ENCODE assay signal across 1 cellular context in the genomic region with DNA sequence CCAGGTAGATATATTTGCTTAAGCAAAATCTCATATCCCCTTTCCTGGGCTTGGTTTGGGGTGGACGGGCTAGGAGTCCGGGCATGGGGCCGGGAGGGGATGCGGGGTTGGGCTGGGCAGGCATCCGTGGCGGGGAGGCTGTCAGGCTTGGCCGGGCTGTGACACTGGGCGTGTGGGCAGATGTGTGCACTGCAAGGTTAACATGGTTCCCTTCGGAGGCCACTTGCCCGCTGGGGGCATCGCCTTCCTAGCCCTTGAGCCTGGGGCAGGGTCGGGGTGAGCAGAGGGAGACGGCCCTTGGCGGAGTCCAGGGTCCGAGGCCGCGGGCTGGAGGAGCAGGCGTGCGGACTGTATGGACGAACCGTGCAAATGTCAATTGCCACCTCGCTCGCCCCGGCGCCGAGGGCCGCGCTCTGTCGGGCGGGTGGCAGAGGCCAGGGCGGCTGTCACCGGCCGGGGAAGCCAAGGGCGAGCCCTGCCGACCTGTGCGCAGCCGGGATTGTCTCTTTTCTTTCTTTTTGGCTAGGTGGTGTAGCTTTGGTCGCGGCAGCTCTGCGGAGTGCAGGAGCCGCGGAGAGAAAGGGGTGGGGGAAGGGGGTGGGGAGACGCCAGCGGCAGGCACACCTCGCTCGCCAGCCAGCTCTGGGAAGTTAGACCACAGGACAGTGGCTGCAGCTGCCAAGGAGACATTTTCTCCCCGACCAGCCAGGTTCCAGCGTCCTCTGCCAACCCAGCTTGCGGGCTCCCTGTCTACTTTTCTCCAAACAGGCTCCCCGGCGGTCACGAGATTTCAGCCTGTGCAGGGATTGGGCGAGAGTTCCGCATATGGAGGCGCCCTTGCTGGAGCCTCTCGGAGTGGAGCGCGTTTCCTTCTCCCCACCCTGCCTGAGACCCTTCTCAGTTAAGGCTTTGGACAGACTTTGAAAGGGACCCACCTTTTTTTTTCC.
TF ChIP-seq lines count a peak whose summit lies in the region.

No MANE protein-coding gene starts in this region.

TF ChIP-seq in K562, 482 proteins besides CTCF, POLR2A, EP300 and RAD21 (continued from another document and continues in another):
- TF ChIP-seq TEAD1 (CRISPR knock-in tag; IDR thresholded peaks at IDR 0.05) = peak; percentile 41 to 70; a peak in 3 of 4 replicates
- TF ChIP-seq MYNN (IDR thresholded peaks at IDR 0.05) = 0 out of 2 replicates have a peak, but pooled peaks have one; percentile 15
- no peak for TF ChIP-seq MYNN (CRISPR knock-in tag; IDR thresholded peaks at IDR 0.05)
- TF ChIP-seq HMGN3 (IDR thresholded peaks at IDR 0.05; ENCODE audit: borderline replicate concordance, extremely low read depth, insufficient read length, low read depth, low read length) = peak; percentile 64
- TF ChIP-seq SOX6 (IDR thresholded peaks at IDR 0.05) = no peak
- TF ChIP-seq DMBX1 (CRISPR knock-in tag; IDR thresholded peaks at IDR 0.05; ENCODE audit: borderline replicate concordance) = peak; percentile 69; the same call in 1 of the 2 replicates
- TF ChIP-seq NUFIP1 (IDR thresholded peaks at IDR 0.05; ENCODE audit: partially characterized antibody) = no peak
- no peak for TF ChIP-seq SIRT6 (IDR thresholded peaks at IDR 0.05; ENCODE audit: low read depth, low read length)
- TF ChIP-seq EZH2 (IDR thresholded peaks at IDR 0.05; ENCODE audit: borderline replicate concordance, low read depth, low read length) = no peak
- no peak for TF ChIP-seq ZNF507 (tag; conservative IDR thresholded peaks at IDR 0.05)
- 0 out of 2 replicates have a peak, but pooled peaks have one; percentile 34 for TF ChIP-seq ZNF79 (CRISPR knock-in tag; IDR thresholded peaks at IDR 0.05; ENCODE audit: low read depth)
- TF ChIP-seq, protein P1, sequence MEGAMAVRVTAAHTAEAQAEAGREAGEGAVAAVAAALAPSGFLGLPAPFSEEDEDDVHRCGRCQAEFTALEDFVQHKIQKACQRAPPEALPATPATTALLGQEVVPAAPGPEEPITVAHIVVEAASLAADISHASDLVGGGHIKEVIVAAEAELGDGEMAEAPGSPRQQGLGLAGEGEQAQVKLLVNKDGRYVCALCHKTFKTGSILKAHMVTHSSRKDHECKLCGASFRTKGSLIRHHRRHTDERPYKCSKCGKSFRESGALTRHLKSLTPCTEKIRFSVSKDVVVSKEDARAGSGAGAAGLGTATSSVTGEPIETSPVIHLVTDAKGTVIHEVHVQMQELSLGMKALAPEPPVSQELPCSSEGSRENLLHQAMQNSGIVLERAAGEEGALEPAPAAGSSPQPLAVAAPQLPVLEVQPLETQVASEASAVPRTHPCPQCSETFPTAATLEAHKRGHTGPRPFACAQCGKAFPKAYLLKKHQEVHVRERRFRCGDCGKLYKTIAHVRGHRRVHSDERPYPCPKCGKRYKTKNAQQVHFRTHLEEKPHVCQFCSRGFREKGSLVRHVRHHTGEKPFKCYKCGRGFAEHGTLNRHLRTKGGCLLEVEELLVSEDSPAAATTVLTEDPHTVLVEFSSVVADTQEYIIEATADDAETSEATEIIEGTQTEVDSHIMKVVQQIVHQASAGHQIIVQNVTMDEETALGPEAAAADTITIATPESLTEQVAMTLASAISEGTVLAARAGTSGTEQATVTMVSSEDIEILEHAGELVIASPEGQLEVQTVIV (CRISPR knock-in tag; IDR thresholded peaks at IDR 0.05; ENCODE audit: borderline replicate concordance) = no peak
- TF ChIP-seq FIP1L1 (IDR thresholded peaks at IDR 0.05; ENCODE audit: low read depth, low read length, poor library complexity, severe bottlenecking) = no peak
- TF ChIP-seq PRPF4 (IDR thresholded peaks at IDR 0.05; ENCODE audit: insufficient read depth, low read depth, low read length, poor library complexity, severe bottlenecking) = no peak
- no peak for TF ChIP-seq ILF3 (IDR thresholded peaks at IDR 0.05; ENCODE audit: borderline replicate concordance)
- no peak for TF ChIP-seq ZNF197 (CRISPR knock-in tag; IDR thresholded peaks at IDR 0.05; ENCODE audit: low read depth)
- TF ChIP-seq CBFA2T2 (conservative IDR thresholded peaks at IDR 0.05) = 0 out of 2 replicates have a peak, but pooled peaks have one; percentile 7
- TF ChIP-seq ZNF445 (CRISPR knock-in tag; IDR thresholded peaks at IDR 0.05; ENCODE audit: low read depth) = no peak
- TF ChIP-seq, protein P2, sequence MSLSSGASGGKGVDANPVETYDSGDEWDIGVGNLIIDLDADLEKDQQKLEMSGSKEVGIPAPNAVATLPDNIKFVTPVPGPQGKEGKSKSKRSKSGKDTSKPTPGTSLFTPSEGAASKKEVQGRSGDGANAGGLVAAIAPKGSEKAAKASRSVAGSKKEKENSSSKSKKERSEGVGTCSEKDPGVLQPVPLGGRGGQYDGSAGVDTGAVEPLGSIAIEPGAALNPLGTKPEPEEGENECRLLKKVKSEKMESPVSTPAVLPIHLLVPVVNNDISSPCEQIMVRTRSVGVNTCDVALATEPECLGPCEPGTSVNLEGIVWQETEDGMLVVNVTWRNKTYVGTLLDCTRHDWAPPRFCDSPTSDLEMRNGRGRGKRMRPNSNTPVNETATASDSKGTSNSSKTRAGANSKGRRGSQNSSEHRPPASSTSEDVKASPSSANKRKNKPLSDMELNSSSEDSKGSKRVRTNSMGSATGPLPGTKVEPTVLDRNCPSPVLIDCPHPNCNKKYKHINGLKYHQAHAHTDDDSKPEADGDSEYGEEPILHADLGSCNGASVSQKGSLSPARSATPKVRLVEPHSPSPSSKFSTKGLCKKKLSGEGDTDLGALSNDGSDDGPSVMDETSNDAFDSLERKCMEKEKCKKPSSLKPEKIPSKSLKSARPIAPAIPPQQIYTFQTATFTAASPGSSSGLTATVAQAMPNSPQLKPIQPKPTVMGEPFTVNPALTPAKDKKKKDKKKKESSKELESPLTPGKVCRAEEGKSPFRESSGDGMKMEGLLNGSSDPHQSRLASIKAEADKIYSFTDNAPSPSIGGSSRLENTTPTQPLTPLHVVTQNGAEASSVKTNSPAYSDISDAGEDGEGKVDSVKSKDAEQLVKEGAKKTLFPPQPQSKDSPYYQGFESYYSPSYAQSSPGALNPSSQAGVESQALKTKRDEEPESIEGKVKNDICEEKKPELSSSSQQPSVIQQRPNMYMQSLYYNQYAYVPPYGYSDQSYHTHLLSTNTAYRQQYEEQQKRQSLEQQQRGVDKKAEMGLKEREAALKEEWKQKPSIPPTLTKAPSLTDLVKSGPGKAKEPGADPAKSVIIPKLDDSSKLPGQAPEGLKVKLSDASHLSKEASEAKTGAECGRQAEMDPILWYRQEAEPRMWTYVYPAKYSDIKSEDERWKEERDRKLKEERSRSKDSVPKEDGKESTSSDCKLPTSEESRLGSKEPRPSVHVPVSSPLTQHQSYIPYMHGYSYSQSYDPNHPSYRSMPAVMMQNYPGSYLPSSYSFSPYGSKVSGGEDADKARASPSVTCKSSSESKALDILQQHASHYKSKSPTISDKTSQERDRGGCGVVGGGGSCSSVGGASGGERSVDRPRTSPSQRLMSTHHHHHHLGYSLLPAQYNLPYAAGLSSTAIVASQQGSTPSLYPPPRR (CRISPR knock-in tag; IDR thresholded peaks at IDR 0.05; ENCODE audit: borderline replicate concordance) = no peak
- TF ChIP-seq, protein P3, sequence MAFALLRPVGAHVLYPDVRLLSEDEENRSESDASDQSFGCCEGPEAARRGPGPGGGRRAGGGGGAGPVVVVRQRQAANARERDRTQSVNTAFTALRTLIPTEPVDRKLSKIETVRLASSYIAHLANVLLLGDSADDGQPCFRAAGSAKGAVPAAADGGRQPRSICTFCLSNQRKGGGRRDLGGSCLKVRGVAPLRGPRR (CRISPR knock-in tag; IDR thresholded peaks at IDR 0.05) = no peak
- no peak for TF ChIP-seq RFX1 (IDR thresholded peaks at IDR 0.05)
- TF ChIP-seq, protein P4, sequence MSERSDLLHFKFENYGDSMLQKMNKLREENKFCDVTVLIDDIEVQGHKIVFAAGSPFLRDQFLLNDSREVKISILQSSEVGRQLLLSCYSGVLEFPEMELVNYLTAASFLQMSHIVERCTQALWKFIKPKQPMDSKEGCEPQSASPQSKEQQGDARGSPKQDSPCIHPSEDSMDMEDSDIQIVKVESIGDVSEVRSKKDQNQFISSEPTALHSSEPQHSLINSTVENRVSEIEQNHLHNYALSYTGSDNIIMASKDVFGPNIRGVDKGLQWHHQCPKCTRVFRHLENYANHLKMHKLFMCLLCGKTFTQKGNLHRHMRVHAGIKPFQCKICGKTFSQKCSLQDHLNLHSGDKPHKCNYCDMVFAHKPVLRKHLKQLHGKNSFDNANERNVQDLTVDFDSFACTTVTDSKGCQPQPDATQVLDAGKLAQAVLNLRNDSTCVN (CRISPR knock-in tag; IDR thresholded peaks at IDR 0.05) = no peak
- no peak for TF ChIP-seq CREM (IDR thresholded peaks at IDR 0.05; ENCODE audit: low read depth)
- no peak for TF ChIP-seq FOXM1 (IDR thresholded peaks at IDR 0.05; ENCODE audit: low read depth)
- TF ChIP-seq FOXM1 (CRISPR knock-in tag; IDR thresholded peaks at IDR 0.05; ENCODE audit: low read depth) = no peak
- TF ChIP-seq HDAC8 (tag; IDR thresholded peaks at IDR 0.05) = no peak
- no peak for TF ChIP-seq CEBPG (CRISPR knock-in tag; IDR thresholded peaks at IDR 0.05)
- no peak for TF ChIP-seq CEBPG (tag; conservative IDR thresholded peaks at IDR 0.05 in 1 of 2, IDR thresholded peaks at IDR 0.05 in 1 of 2)
- TF ChIP-seq, protein P5, sequence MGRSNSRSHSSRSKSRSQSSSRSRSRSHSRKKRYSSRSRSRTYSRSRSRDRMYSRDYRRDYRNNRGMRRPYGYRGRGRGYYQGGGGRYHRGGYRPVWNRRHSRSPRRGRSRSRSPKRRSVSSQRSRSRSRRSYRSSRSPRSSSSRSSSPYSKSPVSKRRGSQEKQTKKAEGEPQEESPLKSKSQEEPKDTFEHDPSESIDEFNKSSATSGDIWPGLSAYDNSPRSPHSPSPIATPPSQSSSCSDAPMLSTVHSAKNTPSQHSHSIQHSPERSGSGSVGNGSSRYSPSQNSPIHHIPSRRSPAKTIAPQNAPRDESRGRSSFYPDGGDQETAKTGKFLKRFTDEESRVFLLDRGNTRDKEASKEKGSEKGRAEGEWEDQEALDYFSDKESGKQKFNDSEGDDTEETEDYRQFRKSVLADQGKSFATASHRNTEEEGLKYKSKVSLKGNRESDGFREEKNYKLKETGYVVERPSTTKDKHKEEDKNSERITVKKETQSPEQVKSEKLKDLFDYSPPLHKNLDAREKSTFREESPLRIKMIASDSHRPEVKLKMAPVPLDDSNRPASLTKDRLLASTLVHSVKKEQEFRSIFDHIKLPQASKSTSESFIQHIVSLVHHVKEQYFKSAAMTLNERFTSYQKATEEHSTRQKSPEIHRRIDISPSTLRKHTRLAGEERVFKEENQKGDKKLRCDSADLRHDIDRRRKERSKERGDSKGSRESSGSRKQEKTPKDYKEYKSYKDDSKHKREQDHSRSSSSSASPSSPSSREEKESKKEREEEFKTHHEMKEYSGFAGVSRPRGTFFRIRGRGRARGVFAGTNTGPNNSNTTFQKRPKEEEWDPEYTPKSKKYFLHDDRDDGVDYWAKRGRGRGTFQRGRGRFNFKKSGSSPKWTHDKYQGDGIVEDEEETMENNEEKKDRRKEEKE (IDR thresholded peaks at IDR 0.05; ENCODE audit: borderline replicate concordance in 1 of 2, control insufficient read depth in 1 of 2, low read depth in 2 of 2, low read length in 1 of 2) = no peak
- no peak for TF ChIP-seq TAF1 (IDR thresholded peaks at IDR 0.05; ENCODE audit: control insufficient read depth, extremely low read depth, insufficient read depth, low read length, severe bottlenecking)
- peak in 1 of 2 experiments; percentile 70; a peak in 1 of 4 replicates for TF ChIP-seq HDAC1 (IDR thresholded peaks at IDR 0.05)
- TF ChIP-seq ZBTB7A (IDR thresholded peaks at IDR 0.05; ENCODE audit: borderline replicate concordance, control insufficient read depth, low read depth, low read length) = peak; percentile 82
- peak; percentile 58 for TF ChIP-seq HNRNPLL (IDR thresholded peaks at IDR 0.05; ENCODE audit: low read depth, low read length, poor library complexity, severe bottlenecking)
- TF ChIP-seq, protein P6, sequence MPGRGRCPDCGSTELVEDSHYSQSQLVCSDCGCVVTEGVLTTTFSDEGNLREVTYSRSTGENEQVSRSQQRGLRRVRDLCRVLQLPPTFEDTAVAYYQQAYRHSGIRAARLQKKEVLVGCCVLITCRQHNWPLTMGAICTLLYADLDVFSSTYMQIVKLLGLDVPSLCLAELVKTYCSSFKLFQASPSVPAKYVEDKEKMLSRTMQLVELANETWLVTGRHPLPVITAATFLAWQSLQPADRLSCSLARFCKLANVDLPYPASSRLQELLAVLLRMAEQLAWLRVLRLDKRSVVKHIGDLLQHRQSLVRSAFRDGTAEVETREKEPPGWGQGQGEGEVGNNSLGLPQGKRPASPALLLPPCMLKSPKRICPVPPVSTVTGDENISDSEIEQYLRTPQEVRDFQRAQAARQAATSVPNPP (IDR thresholded peaks at IDR 0.05; ENCODE audit: borderline replicate concordance, insufficient read depth, insufficient read length) = no peak
- TF ChIP-seq, protein P7, sequence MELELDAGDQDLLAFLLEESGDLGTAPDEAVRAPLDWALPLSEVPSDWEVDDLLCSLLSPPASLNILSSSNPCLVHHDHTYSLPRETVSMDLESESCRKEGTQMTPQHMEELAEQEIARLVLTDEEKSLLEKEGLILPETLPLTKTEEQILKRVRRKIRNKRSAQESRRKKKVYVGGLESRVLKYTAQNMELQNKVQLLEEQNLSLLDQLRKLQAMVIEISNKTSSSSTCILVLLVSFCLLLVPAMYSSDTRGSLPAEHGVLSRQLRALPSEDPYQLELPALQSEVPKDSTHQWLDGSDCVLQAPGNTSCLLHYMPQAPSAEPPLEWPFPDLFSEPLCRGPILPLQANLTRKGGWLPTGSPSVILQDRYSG (tag; conservative IDR thresholded peaks at IDR 0.05; ENCODE audit: low read depth) = no peak
- TF ChIP-seq C11orf30 (IDR thresholded peaks at IDR 0.05; ENCODE audit: low read depth) = no peak
- no peak for TF ChIP-seq SMARCB1 (IDR thresholded peaks at IDR 0.05; ENCODE audit: insufficient read length, low read depth)
- TF ChIP-seq ZBED1 (IDR thresholded peaks at IDR 0.05) = no peak
- TF ChIP-seq ZKSCAN3 (CRISPR knock-in tag; IDR thresholded peaks at IDR 0.05) = no peak
- TF ChIP-seq, protein P8, sequence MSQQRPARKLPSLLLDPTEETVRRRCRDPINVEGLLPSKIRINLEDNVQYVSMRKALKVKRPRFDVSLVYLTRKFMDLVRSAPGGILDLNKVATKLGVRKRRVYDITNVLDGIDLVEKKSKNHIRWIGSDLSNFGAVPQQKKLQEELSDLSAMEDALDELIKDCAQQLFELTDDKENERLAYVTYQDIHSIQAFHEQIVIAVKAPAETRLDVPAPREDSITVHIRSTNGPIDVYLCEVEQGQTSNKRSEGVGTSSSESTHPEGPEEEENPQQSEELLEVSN (IDR thresholded peaks at IDR 0.05; ENCODE audit: borderline replicate concordance in 1 of 2, extremely low read depth in 1 of 2, insufficient read depth in 1 of 2, insufficient read length in 1 of 2, low read depth in 1 of 2, low read length in 1 of 2, poor library complexity in 1 of 2, severe bottlenecking in 1 of 2) = peak in 1 of 2 experiments; percentile 55
- no peak for TF ChIP-seq FOXJ3 (CRISPR knock-in tag; IDR thresholded peaks at IDR 0.05)
- no peak for TF ChIP-seq ZKSCAN1 (IDR thresholded peaks at IDR 0.05; ENCODE audit: low read depth, low read length)
- TF ChIP-seq CXXC5 (CRISPR knock-in tag; IDR thresholded peaks at IDR 0.05) = peak; percentile 60
- TF ChIP-seq GTF2A2 (tag; IDR thresholded peaks at IDR 0.05) = no peak
- TF ChIP-seq KLF10 (CRISPR knock-in tag; IDR thresholded peaks at IDR 0.05) = no peak
- TF ChIP-seq HMG20A (CRISPR knock-in tag; conservative IDR thresholded peaks at IDR 0.05) = no peak
- no peak for TF ChIP-seq ZNF717 (CRISPR knock-in tag; IDR thresholded peaks at IDR 0.05)
- no peak for TF ChIP-seq ZFP36 (IDR thresholded peaks at IDR 0.05; ENCODE audit: low read depth, low read length, partially characterized antibody)
